ENCODE assay signal across 8 cellular contexts in the genomic region with DNA sequence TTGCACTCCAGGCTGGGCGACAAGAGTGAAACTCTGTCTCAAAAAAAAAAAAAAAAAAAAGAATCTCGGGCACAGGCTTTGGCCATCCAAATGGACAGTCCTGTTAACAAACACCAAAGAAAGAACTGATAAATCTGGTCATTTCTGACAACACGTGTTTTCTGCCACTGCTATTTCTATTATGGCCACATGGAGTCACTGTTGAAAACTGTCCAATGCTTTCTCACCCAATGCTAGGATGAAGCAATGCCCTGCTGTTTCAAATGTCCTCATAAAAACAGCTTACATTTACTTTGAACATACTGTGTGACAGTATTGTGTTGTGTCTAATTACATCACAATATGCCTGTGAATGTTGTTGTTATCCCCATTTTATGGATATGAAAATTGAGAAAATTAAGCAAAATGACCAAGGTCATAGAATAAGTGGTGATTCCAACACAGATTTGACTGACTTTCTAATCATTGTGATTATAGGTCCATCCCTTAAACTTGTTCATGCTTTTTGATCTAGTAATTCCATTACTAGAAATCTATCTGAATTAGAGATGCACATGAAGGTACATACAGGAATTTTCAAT. TPM values are rescaled to one million over a fixed set of nuclear protein-coding genes. Genes with fewer than 3 reads are reported as not detected.
DNase-seq lines count a peak whose midpoint lies in the region; ATAC-seq, FAIRE-seq and TF ChIP-seq lines count a peak whose summit lies in the region.

No MANE protein-coding gene starts in this region.

- no peaks in the 10 kb centered on the region for H3K27me3 Mint-ChIP-seq in CD4-positive, alpha-beta memory T cell

- no peaks in the 10 kb centered on the region for H3K27me3 ChIP-seq in CD4-positive, alpha-beta memory T cell (ENCODE audit: insufficient read depth, low read length)
- no peaks in the 10 kb centered on the region for H3K27me3 ChIP-seq in GM12878 (replicated peaks in 1 of 2; ENCODE audit: control insufficient read depth in 2 of 2, insufficient read depth in 2 of 2, low read length in 1 of 2)
- H3K27me3 ChIP-seq in suprapubic skin, result no peaks in the 10 kb centered on the region

- BruUV-seq in GM12878 (replicated peaks; lab: Mats Ljungman, UMichigan), result no TSS peak

- no peaks in the 10 kb centered on the region for H3K36me3 ChIP-seq in CD4-positive, alpha-beta memory T cell (ENCODE audit: insufficient read depth, low read length)
- no peaks in the 10 kb centered on the region for H3K36me3 ChIP-seq in GM12878 (ENCODE audit: control insufficient read depth in 2 of 2, insufficient read depth in 2 of 2, low read length in 1 of 2)
- no peaks in the 10 kb centered on the region for H3K36me3 ChIP-seq in suprapubic skin

- H2AFZ ChIP-seq in GM12878 (ENCODE audit: control insufficient read depth, low read depth, low read length), result no peak overlapping the region

- H3K9ac ChIP-seq in GM12878 (ENCODE audit: control insufficient read depth, insufficient read depth, low read length), result no peak overlapping the region

- RAD21 ChIA-PET in GM12878 (lab: Charles Lee; ENCODE audit: unreplicated experiment), result interaction anchor here (0.5 to 14.3 kb wide), 13 partner anchors 18 to 292 kb away, joined by 3 to 255 read pairs (median 3); a partner anchor contains a TSS

- no peaks in the 10 kb centered on the region for H3K36me3 Mint-ChIP-seq in CD4-positive, alpha-beta memory T cell

- WGBS in GM12878 (ENCODE audit: insufficient coverage, insufficient replicate concordance, low lambda C conversion rate, missing lambda C conversion rate), result 4% methylated on average over 2 of the region's 3 CpGs
- WGBS in suprapubic skin, result 38% methylated on average over 3 of the region's 3 CpGs

- H4K20me1 ChIP-seq in GM12878 (ENCODE audit: control insufficient read depth, insufficient read depth), result no peaks in the 10 kb centered on the region

- H3K4me1 Mint-ChIP-seq in CD4-positive, alpha-beta memory T cell, result peaks cover 11 to 19% (median 16%) of the 10 kb centered on the region in 4 donors

- TF ChIP-seq CTCF in GM12878 (IDR thresholded peaks at IDR 0.05 in 2 of 3, conservative IDR thresholded peaks at IDR 0.05 in 1 of 3; ENCODE audit: control insufficient read depth in 2 of 3, extremely low read depth in 1 of 3, insufficient read depth in 1 of 3, low read depth in 3 of 3, low read length in 3 of 3) (peak; percentile 78 to 87 (median 84)), suprapubic skin (IDR thresholded peaks at IDR 0.05) (peak; percentile 72 to 92)

- TF ChIP-seq POLR2A in GM12878 (IDR thresholded peaks at IDR 0.05; ENCODE audit: low read depth, low read length) (no peak), suprapubic skin (IDR thresholded peaks at IDR 0.05) (no peak)

- no peaks in the 10 kb centered on the region for H3K9me3 ChIP-seq in CD4-positive, alpha-beta memory T cell (ENCODE audit: control insufficient read depth in 1 of 2, low read length in 2 of 2)
- no peaks in the 10 kb centered on the region for H3K9me3 ChIP-seq in GM12878 (replicated peaks; ENCODE audit: control insufficient read depth, insufficient read depth, low read length)
- no peaks in the 10 kb centered on the region for H3K9me3 ChIP-seq in suprapubic skin

- POLR2A ChIA-PET in CD4-positive, alpha-beta memory T cell (lab: Charles Lee; ENCODE audit: partially characterized antibody), result interaction anchor here (0.6 to 2.0 kb wide), 5 partner anchors 65 to 620 kb away, joined by 3 to 12 read pairs (median 4); a partner anchor contains a TSS
- POLR2A ChIA-PET in GM12878 (lab: Charles Lee), result interaction anchor here (0.5 to 1.6 kb wide), 5 partner anchors 19 to 1458 kb away, joined by 3 to 7 read pairs (median 3); no protein-coding TSS in a partner anchor

- intact Hi-C loops in CD4-positive, alpha-beta memory T cell (cut with micrococcal nuclease), result loop anchor here (1.0 to 5.0 kb wide), 5 partner anchors 22 to 177 kb away; no protein-coding TSS in a partner anchor
- intact Hi-C loops in GM12878 (cut with micrococcal nuclease; ENCODE audit: unreplicated experiment), result loop anchor here (1.0 to 5.0 kb wide), 4 partner anchors 21 to 178 kb away; a partner anchor contains a TSS

- 0 out of 2 replicates have a peak, but pooled peaks cover 2% of the 10 kb centered on the region for H3K79me2 ChIP-seq in GM12878 (ENCODE audit: control insufficient read depth, insufficient read depth, low read length)

- no peak overlapping the region for H3K4me3 Mint-ChIP-seq in CD4-positive, alpha-beta memory T cell

- no peak overlapping the region for H3K27ac ChIP-seq in CD4-positive, alpha-beta memory T cell (ENCODE audit: low read depth, low read length)
- H3K27ac ChIP-seq in GM12878 (ENCODE audit: control insufficient read depth, insufficient read depth) (no peak overlapping the region), suprapubic skin (no peak overlapping the region)

- H3K4me2 ChIP-seq in GM12878 (ENCODE audit: control insufficient read depth, insufficient read depth), result no peak overlapping the region

- SMC1A ChIA-PET in GM12878 (lab: Charles Lee; ENCODE audit: uncharacterized antibody, unreplicated experiment), result interaction anchor here (0.7 to 14.7 kb wide), 25 partner anchors 9 to 180 kb away, joined by 3 to 236 read pairs (median 6); no protein-coding TSS in a partner anchor

- TF ChIP-seq EP300 in GM12878 (IDR thresholded peaks at IDR 0.05; ENCODE audit: borderline replicate concordance in 1 of 2, control insufficient read depth in 1 of 2, low read depth in 2 of 2, low read length in 2 of 2) (no peak), suprapubic skin (IDR thresholded peaks at IDR 0.05) (no peak)

- FAIRE-seq in GM12878 (lab: Jason Lieb, UNC), result peak; percentile 98

- no peaks in the 10 kb centered on the region for H3K9me3 Mint-ChIP-seq in CD4-positive, alpha-beta memory T cell

- H3K27ac Mint-ChIP-seq in CD4-positive, alpha-beta memory T cell, result no peak overlapping the region

- in situ Hi-C loops in GM12878 (cut with MboI), result no loop called here

- peaks cover 15% of the 10 kb centered on the region for H3K4me1 ChIP-seq in CD4-positive, alpha-beta memory T cell (ENCODE audit: insufficient read depth, low read length)
- peaks cover 28% of the 10 kb centered on the region for H3K4me1 ChIP-seq in GM12878 (ENCODE audit: control insufficient read depth, insufficient read depth, low read length)
- peaks cover 14% of the 10 kb centered on the region for H3K4me1 ChIP-seq in suprapubic skin

- DNase-seq in CD4-positive, alpha-beta memory T cell, result peak in 4 of 5 donors; percentile 46 to 53 (median 52)
- DNase-seq in MV-4-11 (lab: John Stamatoyannopoulos, UW), result peak; percentile 75
- DNase-seq in GM12878 (ENCODE audit: low read depth, low spot score), result no peak
- DNase-seq in iris pigment epithelial cell (ENCODE audit: low read depth), result peak; percentile 77
- no peak for DNase-seq in suprapubic skin (ENCODE audit: low spot score in 2 of 2)
- no peak for DNase-seq in NCI-H2029 (lab: John Stamatoyannopoulos, UW)
- DNase-seq in activated CD4-positive, alpha-beta T cell treated with anti-CD3 and anti-CD28 coated beads, Interleukin-2, amount 50 U/mL, for 48 hours, result no peak

- peak; percentile 62 for ATAC-seq in GM19035 (IDR thresholded peaks at IDR 0.05; ENCODE audit: unreplicated experiment)
- ATAC-seq in GM12878, result peak; percentile 71

- TF ChIP-seq RAD21 in GM12878 (IDR thresholded peaks at IDR 0.05; ENCODE audit: insufficient read depth, low read depth, low read length), result peak; percentile 97

- CTCF ChIA-PET in CD4-positive, alpha-beta memory T cell (lab: Charles Lee; ENCODE audit: partially characterized antibody), result interaction anchor here (0.6 to 6.3 kb wide), 21 partner anchors 12 to 177 kb away, joined by 3 to 133 read pairs (median 4); a partner anchor contains a TSS
- CTCF ChIA-PET in GM12878 (lab: Yijun Ruan, JAX), result interaction anchor here (0.6 to 13.8 kb wide), 22 partner anchors 13 to 416 kb away, joined by 3 to 217 read pairs (median 5); a partner anchor contains a TSS

- no peak overlapping the region for H3K4me3 ChIP-seq in CD4-positive, alpha-beta memory T cell (ENCODE audit: low read length in 2 of 2)
- H3K4me3 ChIP-seq in GM12878 (no peak overlapping the region), suprapubic skin (no peak overlapping the region)

TF ChIP-seq in GM12878, 131 proteins besides CTCF, POLR2A, EP300 and RAD21 (continues in another document):
- TF ChIP-seq ATF7 (IDR thresholded peaks at IDR 0.05; ENCODE audit: low read depth) (peak; percentile 37; the same call in 1 of the 2 replicates), CBX5 (IDR thresholded peaks at IDR 0.05; ENCODE audit: low read depth) (no peak)
- TF ChIP-seq, protein P1, sequence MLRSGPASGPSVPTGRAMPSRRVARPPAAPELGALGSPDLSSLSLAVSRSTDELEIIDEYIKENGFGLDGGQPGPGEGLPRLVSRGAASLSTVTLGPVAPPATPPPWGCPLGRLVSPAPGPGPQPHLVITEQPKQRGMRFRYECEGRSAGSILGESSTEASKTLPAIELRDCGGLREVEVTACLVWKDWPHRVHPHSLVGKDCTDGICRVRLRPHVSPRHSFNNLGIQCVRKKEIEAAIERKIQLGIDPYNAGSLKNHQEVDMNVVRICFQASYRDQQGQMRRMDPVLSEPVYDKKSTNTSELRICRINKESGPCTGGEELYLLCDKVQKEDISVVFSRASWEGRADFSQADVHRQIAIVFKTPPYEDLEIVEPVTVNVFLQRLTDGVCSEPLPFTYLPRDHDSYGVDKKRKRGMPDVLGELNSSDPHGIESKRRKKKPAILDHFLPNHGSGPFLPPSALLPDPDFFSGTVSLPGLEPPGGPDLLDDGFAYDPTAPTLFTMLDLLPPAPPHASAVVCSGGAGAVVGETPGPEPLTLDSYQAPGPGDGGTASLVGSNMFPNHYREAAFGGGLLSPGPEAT (IDR thresholded peaks at IDR 0.05; ENCODE audit: low read depth), result 0 out of 2 replicates have a peak, but pooled peaks have one; percentile 13

RNA-seq across cellular contexts. Expression of a gene that starts 19.9 kb away (rescaled TPM):
- total RNA-seq in CD4-positive, alpha-beta memory T cell, result 1 to 10 TPM; 5.5 to 6.5 TPM
- 1 to 10 TPM; 2.7 to 5.9 TPM for polyA plus RNA-seq in CD4-positive, alpha-beta memory T cell
- total RNA-seq in GM12878 (2013; cell fraction: nucleolus; rRNA removed), result 126 and 129 TPM in 2 replicates
- total RNA-seq in GM12878 (2014; rRNA removed) (25.5 and 32.9 TPM in 2 replicates), GM12878 (2014; rRNA removed; fragmentation: Illumina TruSeq; extraction: Trizol) (30.2 and 31.5 TPM in 2 replicates), GM12878 (2021) (41.3 and 41.7 TPM in 2 replicates), suprapubic skin (10 to 100 TPM; 21.9 to 56.4 (median 54.2) TPM)
- 45.4 TPM for polyA plus RNA-seq in GM12878 (2011; ENCODE audit: low read depth)
- polyA plus RNA-seq in GM12878 (2011; rRNA removed) (115 and 146 TPM in 2 replicates), GM12878 (2014; fragmentation: Illumina TruSeq; extraction: Trizol) (39.1 and 43.6 TPM in 2 replicates), GM12878 (2014; fragmentation: Nextera tagmentation; extraction: Ambion mirVana) (10 to 100 TPM; 45.5 to 47.9 TPM), GM12878 (2014; rRNA removed) (33.6 and 38.5 TPM in 2 replicates), GM12878 (2016; fragmentation: Nextera tagmentation; extraction: Ambion mirVana) (10 to 100 TPM; 36.2 to 45.6 TPM)
- polyA plus RNA-seq in GM12878 (2011; cell fraction: cytosol; rRNA removed), result 41.1 and 48.5 TPM in 2 replicates
- polyA plus RNA-seq in GM12878 (2011; cell fraction: nucleus; rRNA removed), result 65.2 and 95.6 TPM in 2 replicates
- 53.5 and 61.5 TPM in 2 replicates for polyA plus RNA-seq in GM12878 (2012)
- 64.8 and 78.0 TPM in 2 replicates for polyA minus RNA-seq in GM12878 (2011; rRNA and poly(A)+ RNA removed)
- polyA minus RNA-seq in GM12878 (2011; cell fraction: cytosol; rRNA and poly(A)+ RNA removed), result 19.9 and 20.1 TPM in 2 replicates
- polyA minus RNA-seq in GM12878 (2011; cell fraction: nucleus; rRNA and poly(A)+ RNA removed), result 41.0 and 41.7 TPM in 2 replicates

Comparison
In these comparisons a context has a peak if more than half of its experiments do, and no peak if none do; other contexts are left out.
1. DNase-seq: peak in CD4-positive, alpha-beta memory T cell (4 of 5), MV-4-11 (single experiment) and iris pigment epithelial cell (single experiment); none in GM12878 (single experiment), suprapubic skin (0 of 2), NCI-H2029 (single experiment) and activated CD4-positive, alpha-beta T cell treated with anti-CD3 and anti-CD28 coated beads, Interleukin-2, amount 50 U/mL, for 48 hours (0 of 2).